ENCODE assay signal across 1 cellular context in the genomic region with DNA sequence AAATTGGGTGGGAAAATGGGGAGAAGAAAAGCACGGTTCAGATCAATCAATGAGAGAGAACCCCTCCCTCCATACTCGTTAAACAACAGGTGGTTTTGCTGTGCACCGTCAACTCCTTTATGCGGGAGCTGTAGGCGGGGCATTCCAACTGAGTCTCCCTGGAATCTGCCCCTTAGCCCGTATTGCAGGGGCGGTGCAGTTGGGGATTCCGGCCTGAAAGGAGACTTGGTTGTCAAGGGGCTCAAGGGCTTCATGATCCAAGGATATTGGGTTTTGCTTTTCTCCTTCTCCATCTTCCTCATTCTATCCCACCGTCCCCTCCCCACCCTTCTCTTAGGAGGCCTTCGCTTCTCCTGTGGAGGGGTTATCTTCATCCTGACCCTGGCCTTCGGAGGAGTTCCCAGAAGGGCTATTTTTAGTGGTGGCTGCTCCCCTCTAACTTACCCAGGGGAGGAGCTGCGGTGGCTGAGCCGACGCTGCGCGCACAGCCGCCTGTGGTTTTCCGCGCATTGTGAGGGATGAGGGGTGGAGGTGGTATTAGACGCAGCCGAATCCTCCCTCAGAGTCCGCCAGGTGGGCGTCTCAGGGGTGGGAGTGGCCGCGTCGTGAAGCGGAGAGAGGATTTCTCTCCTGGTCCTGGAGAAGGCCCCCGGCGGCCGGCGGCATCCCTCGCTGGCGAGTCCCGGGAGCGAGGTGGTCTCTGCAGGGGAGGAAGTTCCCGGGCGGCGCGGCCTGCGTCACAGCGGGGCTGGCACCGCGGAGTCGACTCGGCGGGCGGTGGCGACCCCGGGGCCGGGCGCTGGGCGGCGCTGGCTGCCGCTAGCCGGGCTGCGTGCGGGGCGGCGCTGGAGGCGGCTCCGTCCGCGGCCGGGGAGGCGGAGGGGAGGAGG.
TF ChIP-seq lines count a peak whose summit lies in the region.

No MANE protein-coding gene starts in this region.

TF ChIP-seq in K562, 482 proteins besides CTCF, POLR2A, EP300 and RAD21 (continued from another document):
- no peak for TF ChIP-seq DDX20 (tag; IDR thresholded peaks at IDR 0.05; ENCODE audit: low read depth)
- no peak for TF ChIP-seq HMG20A (CRISPR knock-in tag; conservative IDR thresholded peaks at IDR 0.05)
- no peak for TF ChIP-seq NCOA6 (IDR thresholded peaks at IDR 0.05)
- no peak for TF ChIP-seq MED1 (CRISPR knock-in tag; IDR thresholded peaks at IDR 0.05; ENCODE audit: borderline replicate concordance)
- TF ChIP-seq RFX1 (IDR thresholded peaks at IDR 0.05), result no peak
- no peak for TF ChIP-seq ZNF347 (CRISPR knock-in tag; IDR thresholded peaks at IDR 0.05; ENCODE audit: low read depth)
- TF ChIP-seq, protein P1, sequence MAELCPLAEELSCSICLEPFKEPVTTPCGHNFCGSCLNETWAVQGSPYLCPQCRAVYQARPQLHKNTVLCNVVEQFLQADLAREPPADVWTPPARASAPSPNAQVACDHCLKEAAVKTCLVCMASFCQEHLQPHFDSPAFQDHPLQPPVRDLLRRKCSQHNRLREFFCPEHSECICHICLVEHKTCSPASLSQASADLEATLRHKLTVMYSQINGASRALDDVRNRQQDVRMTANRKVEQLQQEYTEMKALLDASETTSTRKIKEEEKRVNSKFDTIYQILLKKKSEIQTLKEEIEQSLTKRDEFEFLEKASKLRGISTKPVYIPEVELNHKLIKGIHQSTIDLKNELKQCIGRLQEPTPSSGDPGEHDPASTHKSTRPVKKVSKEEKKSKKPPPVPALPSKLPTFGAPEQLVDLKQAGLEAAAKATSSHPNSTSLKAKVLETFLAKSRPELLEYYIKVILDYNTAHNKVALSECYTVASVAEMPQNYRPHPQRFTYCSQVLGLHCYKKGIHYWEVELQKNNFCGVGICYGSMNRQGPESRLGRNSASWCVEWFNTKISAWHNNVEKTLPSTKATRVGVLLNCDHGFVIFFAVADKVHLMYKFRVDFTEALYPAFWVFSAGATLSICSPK (IDR thresholded peaks at IDR 0.05; ENCODE audit: borderline replicate concordance), result no peak
- TF ChIP-seq, protein P2, sequence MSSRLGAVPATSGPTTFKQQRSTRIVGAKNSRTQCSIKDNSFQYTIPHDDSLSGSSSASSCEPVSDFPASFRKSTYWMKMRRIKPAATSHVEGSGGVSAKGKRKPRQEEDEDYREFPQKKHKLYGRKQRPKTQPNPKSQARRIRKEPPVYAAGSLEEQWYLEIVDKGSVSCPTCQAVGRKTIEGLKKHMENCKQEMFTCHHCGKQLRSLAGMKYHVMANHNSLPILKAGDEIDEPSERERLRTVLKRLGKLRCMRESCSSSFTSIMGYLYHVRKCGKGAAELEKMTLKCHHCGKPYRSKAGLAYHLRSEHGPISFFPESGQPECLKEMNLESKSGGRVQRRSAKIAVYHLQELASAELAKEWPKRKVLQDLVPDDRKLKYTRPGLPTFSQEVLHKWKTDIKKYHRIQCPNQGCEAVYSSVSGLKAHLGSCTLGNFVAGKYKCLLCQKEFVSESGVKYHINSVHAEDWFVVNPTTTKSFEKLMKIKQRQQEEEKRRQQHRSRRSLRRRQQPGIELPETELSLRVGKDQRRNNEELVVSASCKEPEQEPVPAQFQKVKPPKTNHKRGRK (tag; IDR thresholded peaks at IDR 0.05), result no peak
- TF ChIP-seq SPI1 (IDR thresholded peaks at IDR 0.05; ENCODE audit: borderline replicate concordance, low read depth, low read length), result peak; percentile 57; the same call in 1 of the 2 replicates
- TF ChIP-seq ERF (CRISPR knock-in tag; IDR thresholded peaks at IDR 0.05), result no peak
- TF ChIP-seq HDAC3 (IDR thresholded peaks at IDR 0.05; ENCODE audit: borderline replicate concordance, partially characterized antibody), result no peak
- TF ChIP-seq, protein P3, sequence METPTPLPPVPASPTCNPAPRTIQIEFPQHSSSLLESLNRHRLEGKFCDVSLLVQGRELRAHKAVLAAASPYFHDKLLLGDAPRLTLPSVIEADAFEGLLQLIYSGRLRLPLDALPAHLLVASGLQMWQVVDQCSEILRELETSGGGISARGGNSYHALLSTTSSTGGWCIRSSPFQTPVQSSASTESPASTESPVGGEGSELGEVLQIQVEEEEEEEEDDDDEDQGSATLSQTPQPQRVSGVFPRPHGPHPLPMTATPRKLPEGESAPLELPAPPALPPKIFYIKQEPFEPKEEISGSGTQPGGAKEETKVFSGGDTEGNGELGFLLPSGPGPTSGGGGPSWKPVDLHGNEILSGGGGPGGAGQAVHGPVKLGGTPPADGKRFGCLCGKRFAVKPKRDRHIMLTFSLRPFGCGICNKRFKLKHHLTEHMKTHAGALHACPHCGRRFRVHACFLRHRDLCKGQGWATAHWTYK (CRISPR knock-in tag; IDR thresholded peaks at IDR 0.05), result no peak
- TF ChIP-seq, protein P4, sequence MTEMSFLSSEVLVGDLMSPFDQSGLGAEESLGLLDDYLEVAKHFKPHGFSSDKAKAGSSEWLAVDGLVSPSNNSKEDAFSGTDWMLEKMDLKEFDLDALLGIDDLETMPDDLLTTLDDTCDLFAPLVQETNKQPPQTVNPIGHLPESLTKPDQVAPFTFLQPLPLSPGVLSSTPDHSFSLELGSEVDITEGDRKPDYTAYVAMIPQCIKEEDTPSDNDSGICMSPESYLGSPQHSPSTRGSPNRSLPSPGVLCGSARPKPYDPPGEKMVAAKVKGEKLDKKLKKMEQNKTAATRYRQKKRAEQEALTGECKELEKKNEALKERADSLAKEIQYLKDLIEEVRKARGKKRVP (CRISPR knock-in tag; IDR thresholded peaks at IDR 0.05), result no peak
- TF ChIP-seq, protein P5, sequence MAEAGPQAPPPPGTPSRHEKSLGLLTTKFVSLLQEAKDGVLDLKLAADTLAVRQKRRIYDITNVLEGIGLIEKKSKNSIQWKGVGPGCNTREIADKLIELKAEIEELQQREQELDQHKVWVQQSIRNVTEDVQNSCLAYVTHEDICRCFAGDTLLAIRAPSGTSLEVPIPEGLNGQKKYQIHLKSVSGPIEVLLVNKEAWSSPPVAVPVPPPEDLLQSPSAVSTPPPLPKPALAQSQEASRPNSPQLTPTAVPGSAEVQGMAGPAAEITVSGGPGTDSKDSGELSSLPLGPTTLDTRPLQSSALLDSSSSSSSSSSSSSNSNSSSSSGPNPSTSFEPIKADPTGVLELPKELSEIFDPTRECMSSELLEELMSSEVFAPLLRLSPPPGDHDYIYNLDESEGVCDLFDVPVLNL (CRISPR knock-in tag; IDR thresholded peaks at IDR 0.05; ENCODE audit: low read depth), result no peak
- TF ChIP-seq, protein P6, sequence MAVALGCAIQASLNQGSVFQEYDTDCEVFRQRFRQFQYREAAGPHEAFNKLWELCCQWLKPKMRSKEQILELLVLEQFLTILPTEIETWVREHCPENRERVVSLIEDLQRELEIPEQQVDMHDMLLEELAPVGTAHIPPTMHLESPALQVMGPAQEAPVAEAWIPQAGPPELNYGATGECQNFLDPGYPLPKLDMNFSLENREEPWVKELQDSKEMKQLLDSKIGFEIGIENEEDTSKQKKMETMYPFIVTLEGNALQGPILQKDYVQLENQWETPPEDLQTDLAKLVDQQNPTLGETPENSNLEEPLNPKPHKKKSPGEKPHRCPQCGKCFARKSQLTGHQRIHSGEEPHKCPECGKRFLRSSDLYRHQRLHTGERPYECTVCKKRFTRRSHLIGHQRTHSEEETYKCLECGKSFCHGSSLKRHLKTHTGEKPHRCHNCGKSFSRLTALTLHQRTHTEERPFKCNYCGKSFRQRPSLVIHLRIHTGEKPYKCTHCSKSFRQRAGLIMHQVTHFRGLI (CRISPR knock-in tag; IDR thresholded peaks at IDR 0.05), result no peak
- no peak for TF ChIP-seq JUNB (CRISPR knock-in tag; conservative IDR thresholded peaks at IDR 0.05)
- no peak for TF ChIP-seq POLR2AphosphoS2 (IDR thresholded peaks at IDR 0.05; ENCODE audit: low read length)
- no peak for TF ChIP-seq RBM34 (IDR thresholded peaks at IDR 0.05; ENCODE audit: borderline replicate concordance, insufficient read depth, low read length)
- TF ChIP-seq ZBTB17 (CRISPR knock-in tag; IDR thresholded peaks at IDR 0.05), result no peak
- no peak for TF ChIP-seq RFX7 (CRISPR knock-in tag; IDR thresholded peaks at IDR 0.05)
- TF ChIP-seq YY1 (IDR thresholded peaks at IDR 0.05; ENCODE audit: borderline replicate concordance in 1 of 3, control insufficient read depth in 1 of 3, extremely low read depth in 1 of 3, insufficient read depth in 3 of 3, insufficient read length in 1 of 3, insufficient replicate concordance in 2 of 3, low read depth in 1 of 3, low read length in 2 of 3), result peak in 1 of 3 experiments; percentile 30
- TF ChIP-seq JUN (IDR thresholded peaks at IDR 0.05; ENCODE audit: borderline replicate concordance, low read depth, low read length), result no peak
- no peak for TF ChIP-seq JUN (CRISPR knock-in tag; IDR thresholded peaks at IDR 0.05; ENCODE audit: borderline replicate concordance)
- TF ChIP-seq, protein P7, sequence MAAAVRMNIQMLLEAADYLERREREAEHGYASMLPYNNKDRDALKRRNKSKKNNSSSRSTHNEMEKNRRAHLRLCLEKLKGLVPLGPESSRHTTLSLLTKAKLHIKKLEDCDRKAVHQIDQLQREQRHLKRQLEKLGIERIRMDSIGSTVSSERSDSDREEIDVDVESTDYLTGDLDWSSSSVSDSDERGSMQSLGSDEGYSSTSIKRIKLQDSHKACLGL (CRISPR knock-in tag; IDR thresholded peaks at IDR 0.05; ENCODE audit: borderline replicate concordance, poor library complexity, severe bottlenecking), result no peak
- no peak for TF ChIP-seq STAT5B (CRISPR knock-in tag; IDR thresholded peaks at IDR 0.05)
- no peak for TF ChIP-seq E2F3 (CRISPR knock-in tag; IDR thresholded peaks at IDR 0.05)
- no peak for TF ChIP-seq SRSF3 (IDR thresholded peaks at IDR 0.05; ENCODE audit: insufficient read depth, low read length)
- 0 out of 2 replicates have a peak, but pooled peaks have one; percentile 28 for TF ChIP-seq DPF2 (IDR thresholded peaks at IDR 0.05)
- TF ChIP-seq, protein P8, sequence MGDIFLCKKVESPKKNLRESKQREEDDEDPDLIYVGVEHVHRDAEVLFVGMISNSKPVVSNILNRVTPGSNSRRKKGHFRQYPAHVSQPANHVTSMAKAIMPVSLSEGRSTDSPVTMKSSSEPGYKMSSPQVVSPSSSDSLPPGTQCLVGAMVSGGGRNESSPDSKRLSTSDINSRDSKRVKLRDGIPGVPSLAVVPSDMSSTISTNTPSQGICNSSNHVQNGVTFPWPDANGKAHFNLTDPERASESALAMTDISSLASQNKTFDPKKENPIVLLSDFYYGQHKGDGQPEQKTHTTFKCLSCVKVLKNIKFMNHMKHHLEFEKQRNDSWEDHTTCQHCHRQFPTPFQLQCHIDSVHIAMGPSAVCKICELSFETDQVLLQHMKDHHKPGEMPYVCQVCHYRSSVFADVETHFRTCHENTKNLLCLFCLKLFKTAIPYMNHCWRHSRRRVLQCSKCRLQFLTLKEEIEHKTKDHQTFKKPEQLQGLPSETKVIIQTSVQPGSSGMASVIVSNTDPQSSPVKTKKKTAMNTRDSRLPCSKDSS (IDR thresholded peaks at IDR 0.05; ENCODE audit: low read depth, partially characterized antibody), result no peak
- peak; percentile 59; the same call in 1 of the 2 replicates for TF ChIP-seq ZNF197 (CRISPR knock-in tag; IDR thresholded peaks at IDR 0.05; ENCODE audit: low read depth)
